20 cellular contexts compared by ENCODE assay signal in the genomic region with DNA sequence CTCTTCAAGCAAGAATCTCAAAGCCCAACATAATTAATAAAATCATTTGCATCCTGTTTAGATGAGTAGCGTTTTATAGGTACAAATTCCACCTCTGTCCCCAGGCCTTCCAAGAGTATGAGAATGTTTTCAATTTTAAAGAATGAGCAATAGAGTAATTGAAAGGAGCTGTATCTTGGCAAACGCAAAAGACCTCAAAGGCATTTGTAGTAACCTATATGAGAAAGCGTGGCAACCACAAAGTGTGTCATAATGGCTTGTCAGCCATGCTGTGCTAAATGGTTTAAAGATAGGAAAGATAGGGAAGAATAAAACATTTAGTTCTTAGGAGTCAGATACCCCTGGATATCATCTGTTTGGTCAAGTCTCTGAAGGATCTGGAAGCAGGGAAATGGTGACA.
"Had no signal": no experiment of that assay in that cellular context is flagged by ENCODE, and none has a peak within 500 bp of the region (broad histone marks: within the 10 kb centered on the region; RNA-seq: fewer than 3 reads in every experiment).

No MANE protein-coding gene starts in this region.

- H3K4me1 Mint-ChIP-seq: activated T-helper 17 cell treated with anti-CD3 and anti-CD28 coated beads, Interleukin-2, amount 50 U/mL, for 72 hours; stimulated activated naive B cell treated with anti-CD40 and anti-IgM and Interleukin-4, amounts not matched to agents 10 μg/mL and 1 μg/mL and 100 μg/mL, for 72 hours; T-cell had no signal

- H3K27ac Mint-ChIP-seq: activated CD8-positive, alpha-beta T cell treated with anti-CD3 and anti-CD28 coated beads for 36 hours; activated naive CD4-positive, alpha-beta T cell treated with anti-CD3 and anti-CD28 coated beads for 36 hours; activated T-helper 17 cell treated with anti-CD3 and anti-CD28 coated beads, Interleukin-2, amount 50 U/mL, for 72 hours; effector memory CD8-positive, alpha-beta T cell; mesothelial cell of epicardium; natural killer cell treated with Interleukin-12 subunit alpha and Interleukin-12 subunit beta and Interleukin-15 and Interleukin-18, amount 100 ng/mL, for 72 hours; stimulated activated naive B cell treated with anti-CD40 and anti-IgM and Interleukin-4, amounts not matched to agents 10 μg/mL and 1 μg/mL and 100 μg/mL, for 72 hours; T-cell had no signal

- H3K27ac ChIP-seq: adrenal gland, esophagus squamous epithelium, gastrocnemius medialis, heart left ventricle, neutrophil, sigmoid colon, thoracic aorta, upper lobe of right lung had no signal

- H3K27me3 Mint-ChIP-seq: natural killer cell treated with Interleukin-12 subunit alpha and Interleukin-12 subunit beta and Interleukin-15 and Interleukin-18, amount 100 ng/mL, for 72 hours; stimulated activated naive B cell treated with anti-CD40 and anti-IgM and Interleukin-4, amounts not matched to agents 10 μg/mL and 1 μg/mL and 100 μg/mL, for 72 hours had no signal

- H3K36me3 ChIP-seq: adrenal gland, gastrocnemius medialis, neutrophil, sigmoid colon, upper lobe of right lung had no signal

- DNase-seq: activated CD4-positive, alpha-beta T cell treated with anti-CD3 and anti-CD28 coated beads for 48 hours; activated CD4-positive, CD25-positive, alpha-beta regulatory T cell; activated CD8-positive, alpha-beta T cell treated with anti-CD3 and anti-CD28 coated beads for 36 hours; activated naive CD4-positive, alpha-beta T cell treated with anti-CD3 and anti-CD28 coated beads for 36 hours; activated T-cell treated with anti-CD3 and anti-CD28 coated beads, Interleukin-2, amount 50 U/mL, for 1 hour; adrenal gland; effector memory CD8-positive, alpha-beta T cell; esophagus squamous epithelium; gastrocnemius medialis; heart left ventricle; kidney; sigmoid colon; stimulated activated naive B cell treated with anti-CD40 and anti-IgM and Interleukin-4, amounts not matched to agents 10 μg/mL and 1 μg/mL and 100 μg/mL, for 72 hours; T-cell; upper lobe of right lung had no signal

- H3K4me3 Mint-ChIP-seq: activated CD8-positive, alpha-beta T cell treated with anti-CD3 and anti-CD28 coated beads for 36 hours; activated naive CD4-positive, alpha-beta T cell treated with anti-CD3 and anti-CD28 coated beads for 36 hours; activated T-helper 17 cell treated with anti-CD3 and anti-CD28 coated beads, Interleukin-2, amount 50 U/mL, for 72 hours; effector memory CD8-positive, alpha-beta T cell; mesothelial cell of epicardium; natural killer cell treated with Interleukin-12 subunit alpha and Interleukin-12 subunit beta and Interleukin-15 and Interleukin-18, amount 100 ng/mL, for 72 hours; stimulated activated naive B cell treated with anti-CD40 and anti-IgM and Interleukin-4, amounts not matched to agents 10 μg/mL and 1 μg/mL and 100 μg/mL, for 72 hours; T-cell had no signal

- H3K9me3 ChIP-seq: adrenal gland, esophagus squamous epithelium, gastrocnemius medialis, neutrophil, sigmoid colon, thoracic aorta, upper lobe of right lung had no signal

- H3K27me3 ChIP-seq: adrenal gland, esophagus squamous epithelium, gastrocnemius medialis, heart left ventricle, neutrophil, sigmoid colon, upper lobe of right lung had no signal

- H3K4me3 ChIP-seq: adrenal gland, esophagus squamous epithelium, gastrocnemius medialis, heart left ventricle, sigmoid colon, thoracic aorta, upper lobe of right lung had no signal

- H3K36me3 Mint-ChIP-seq: natural killer cell treated with Interleukin-12 subunit alpha and Interleukin-12 subunit beta and Interleukin-15 and Interleukin-18, amount 100 ng/mL, for 72 hours; stimulated activated naive B cell treated with anti-CD40 and anti-IgM and Interleukin-4, amounts not matched to agents 10 μg/mL and 1 μg/mL and 100 μg/mL, for 72 hours; T-cell had no signal

- H3K9me3 Mint-ChIP-seq: activated CD8-positive, alpha-beta T cell treated with anti-CD3 and anti-CD28 coated beads for 36 hours; activated naive CD4-positive, alpha-beta T cell treated with anti-CD3 and anti-CD28 coated beads for 36 hours; activated T-helper 17 cell treated with anti-CD3 and anti-CD28 coated beads, Interleukin-2, amount 50 U/mL, for 72 hours; effector memory CD8-positive, alpha-beta T cell; natural killer cell treated with Interleukin-12 subunit alpha and Interleukin-12 subunit beta and Interleukin-15 and Interleukin-18, amount 100 ng/mL, for 72 hours; stimulated activated naive B cell treated with anti-CD40 and anti-IgM and Interleukin-4, amounts not matched to agents 10 μg/mL and 1 μg/mL and 100 μg/mL, for 72 hours; T-cell had no signal
